ENCODE assay signal across 8 cellular contexts in genomic region chr20:63969851-63970713, GRCh38.
DNase-seq lines count a peak whose midpoint lies in the region; ATAC-seq and TF ChIP-seq lines count a peak whose summit lies in the region.

A gene with protein sequence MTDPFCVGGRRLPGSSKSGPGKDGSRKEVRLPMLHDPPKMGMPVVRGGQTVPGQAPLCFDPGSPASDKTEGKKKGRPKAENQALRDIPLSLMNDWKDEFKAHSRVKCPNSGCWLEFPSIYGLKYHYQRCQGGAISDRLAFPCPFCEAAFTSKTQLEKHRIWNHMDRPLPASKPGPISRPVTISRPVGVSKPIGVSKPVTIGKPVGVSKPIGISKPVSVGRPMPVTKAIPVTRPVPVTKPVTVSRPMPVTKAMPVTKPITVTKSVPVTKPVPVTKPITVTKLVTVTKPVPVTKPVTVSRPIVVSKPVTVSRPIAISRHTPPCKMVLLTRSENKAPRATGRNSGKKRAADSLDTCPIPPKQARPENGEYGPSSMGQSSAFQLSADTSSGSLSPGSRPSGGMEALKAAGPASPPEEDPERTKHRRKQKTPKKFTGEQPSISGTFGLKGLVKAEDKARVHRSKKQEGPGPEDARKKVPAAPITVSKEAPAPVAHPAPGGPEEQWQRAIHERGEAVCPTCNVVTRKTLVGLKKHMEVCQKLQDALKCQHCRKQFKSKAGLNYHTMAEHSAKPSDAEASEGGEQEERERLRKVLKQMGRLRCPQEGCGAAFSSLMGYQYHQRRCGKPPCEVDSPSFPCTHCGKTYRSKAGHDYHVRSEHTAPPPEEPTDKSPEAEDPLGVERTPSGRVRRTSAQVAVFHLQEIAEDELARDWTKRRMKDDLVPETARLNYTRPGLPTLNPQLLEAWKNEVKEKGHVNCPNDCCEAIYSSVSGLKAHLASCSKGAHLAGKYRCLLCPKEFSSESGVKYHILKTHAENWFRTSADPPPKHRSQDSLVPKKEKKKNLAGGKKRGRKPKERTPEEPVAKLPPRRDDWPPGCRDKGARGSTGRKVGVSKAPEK (minus strand): TSS chr20:63969930. CDS start chr20:63967950, 1,980 bp downstream.

- ATAC-seq in GM21528 (IDR thresholded peaks at IDR 0.05; ENCODE audit: low FRiP score, unreplicated experiment) = no peak
- no peak for ATAC-seq in GM21381 (IDR thresholded peaks at IDR 0.05; ENCODE audit: unreplicated experiment)

- DNase-seq in AG20443 (ENCODE audit: low spot score) (peak; percentile 94), GM20000 (ENCODE audit: low spot score) (peak; percentile 95), OCI-M1 (lab: John Stamatoyannopoulos, UW) (peak; percentile 71), glomerular visceral epithelial cell (ENCODE audit: extremely low spot score) (peak; percentile 75), nucleus accumbens (lab: John Stamatoyannopoulos, UW) (peak in 29 of 56 donors; percentile 13 to 75 (median 36))
- DNase-seq in activated naive CD4-positive, alpha-beta T cell treated with anti-CD3 and anti-CD28 coated beads, Interleukin-2, amount 50 U/mL, for 16 hours = peak; percentile 74

- TF ChIP-seq CTCF in GM20000 (IDR thresholded peaks at IDR 0.05; ENCODE audit: extremely low read depth, missing control alignments) = no peak

Comparison
In these comparisons a context has a peak if more than half of its experiments do, and no peak if none do; other contexts are left out.
1. DNase-seq: peak in every context shown above with its lines; median percentile 95 in GM20000; 94 in AG20443; 75 in glomerular visceral epithelial cell; 74 in activated naive CD4-positive, alpha-beta T cell treated with anti-CD3 and anti-CD28 coated beads, Interleukin-2, amount 50 U/mL, for 16 hours; 71 in OCI-M1; 36 in nucleus accumbens.